ENCODE assay signal across 16 cellular contexts in genomic region chr17:75147878-75148546, GRCh38. TPM values are rescaled to one million over a fixed set of nuclear protein-coding genes. Genes with fewer than 3 reads are reported as not detected.
A peak's percentile ranks its signal among the peaks of the same experiment; 100 is the strongest.
DNase-seq lines count a peak whose midpoint lies in the region; ATAC-seq and TF ChIP-seq lines count a peak whose summit lies in the region.
"Had no signal": no experiment of that assay in that cellular context is flagged by ENCODE, and none has a peak within 500 bp of the region (broad histone marks: within the 10 kb centered on the region; RNA-seq: fewer than 3 reads in every experiment).

No MANE protein-coding gene starts in this region.

- intact Hi-C loops in left lung (cut with DNase I) = no loop called here

- ATAC-seq in activated CD8-positive, alpha-beta memory T cell treated with anti-CD3 and anti-CD28 coated beads, Interleukin-2, amount 10 ng/mL, durations not matched to agents 7 days and 5 days = no peak
- no peak for ATAC-seq in RWPE2 (ENCODE audit: low read depth)
- peak; percentile 70 for ATAC-seq in left lung
- peak; percentile 39 for ATAC-seq in stimulated activated memory B cell treated with anti-CD40 and anti-IgM and Interleukin-4, amounts not matched to agents 10 μg/mL and 1 μg/mL and 100 μg/mL, for 72 hours

- CTCF ChIA-PET in activated CD8-positive, alpha-beta memory T cell treated with anti-CD3 and anti-CD28 coated beads, Interleukin-2, amount 10 ng/mL, durations not matched to agents 7 days and 5 days (lab: Charles Lee) = interaction anchor here (0.5 to 2.3 kb wide), 6 partner anchors 10 to 136 kb away, joined by 3 to 12 read pairs (median 4); partner anchors contain the start of gene NT5C

- no peak for TF ChIP-seq CTCF in RWPE2 (IDR thresholded peaks at IDR 0.05; ENCODE audit: poor library complexity, severe bottlenecking)
- TF ChIP-seq CTCF in left lung (IDR thresholded peaks at IDR 0.05) = no peak

- H3K27ac Mint-ChIP-seq in activated CD8-positive, alpha-beta memory T cell treated with anti-CD3 and anti-CD28 coated beads, Interleukin-2, amount 10 ng/mL, durations not matched to agents 7 days and 5 days = peak overlapping the region; percentile 48
- H3K27ac Mint-ChIP-seq in stimulated activated memory B cell treated with anti-CD40 and anti-IgM and Interleukin-4, amounts not matched to agents 10 μg/mL and 1 μg/mL and 100 μg/mL, for 72 hours = peak overlapping the region; percentile 71

- H3K36me3 ChIP-seq in RWPE2 (ENCODE audit: low read depth) = peaks cover 85% of the 10 kb centered on the region
- H3K36me3 ChIP-seq in left lung = peaks cover 0 to 55% of the 10 kb centered on the region in 2 donors

- H3K27ac ChIP-seq in RWPE2 (ENCODE audit: poor library complexity, severe bottlenecking) = no peak overlapping the region
- H3K27ac ChIP-seq in left lung = peak overlapping the region; percentile 10 to 45

- H3K4me3 Mint-ChIP-seq in activated CD8-positive, alpha-beta memory T cell treated with anti-CD3 and anti-CD28 coated beads, Interleukin-2, amount 10 ng/mL, durations not matched to agents 7 days and 5 days = no peak overlapping the region
- no peak overlapping the region for H3K4me3 Mint-ChIP-seq in stimulated activated memory B cell treated with anti-CD40 and anti-IgM and Interleukin-4, amounts not matched to agents 10 μg/mL and 1 μg/mL and 100 μg/mL, for 72 hours

- H3K9me3 ChIP-seq in RWPE2 (ENCODE audit: severe bottlenecking) = no peaks in the 10 kb centered on the region
- no peaks in the 10 kb centered on the region for H3K9me3 ChIP-seq in left lung
- H3K9me3 ChIP-seq: heart left ventricle had no signal

- DNase-seq in activated CD8-positive, alpha-beta memory T cell treated with anti-CD3 and anti-CD28 coated beads, Interleukin-2, amount 10 ng/mL, durations not matched to agents 7 days and 5 days = no peak
- no peak for DNase-seq in activated CD8-positive, alpha-beta memory T cell treated with anti-CD3 and anti-CD28 coated beads for 24 hours
- peak; percentile 31 for DNase-seq in RWPE2 (ENCODE audit: low spot score)
- no peak for DNase-seq in left lung
- DNase-seq in dermis blood vessel endothelial cell = no peak
- DNase-seq in DMS53 (lab: John Stamatoyannopoulos, UW) = no peak
- DNase-seq in HPDE6-E6E7 (ENCODE audit: extremely low spot score) = no peak
- DNase-seq: activated CD4-positive, alpha-beta T cell treated with anti-CD3 and anti-CD28 coated beads for 48 hours; DMS79; heart left ventricle; NCI-H1105; NCI-H226; nucleus accumbens; stimulated activated CD4-positive, alpha-beta T cell treated with anti-CD3 and anti-CD28 coated beads, Interleukin-12 subunit alpha, Interleukin-12 subunit beta, amount 100 ng/mL, for 4 hours; SW 1271 had no signal

- no peak overlapping the region for H3K4me3 ChIP-seq in RWPE2 (ENCODE audit: severe bottlenecking)
- H3K4me3 ChIP-seq in left lung = no peak overlapping the region
- H3K4me3 ChIP-seq: heart left ventricle had no signal

- H3K4me1 ChIP-seq in RWPE2 (ENCODE audit: insufficient read depth, poor library complexity, severe bottlenecking) (peaks cover 14% of the 10 kb centered on the region), left lung (peaks cover 4 to 22% of the 10 kb centered on the region in 2 donors)

- no peaks in the 10 kb centered on the region for H3K27me3 Mint-ChIP-seq in activated CD8-positive, alpha-beta memory T cell treated with anti-CD3 and anti-CD28 coated beads, Interleukin-2, amount 10 ng/mL, durations not matched to agents 7 days and 5 days
- H3K27me3 Mint-ChIP-seq in stimulated activated memory B cell treated with anti-CD40 and anti-IgM and Interleukin-4, amounts not matched to agents 10 μg/mL and 1 μg/mL and 100 μg/mL, for 72 hours = no peaks in the 10 kb centered on the region

- H3K36me3 Mint-ChIP-seq in activated CD8-positive, alpha-beta memory T cell treated with anti-CD3 and anti-CD28 coated beads, Interleukin-2, amount 10 ng/mL, durations not matched to agents 7 days and 5 days = peaks cover 60% of the 10 kb centered on the region
- peaks cover 49% of the 10 kb centered on the region for H3K36me3 Mint-ChIP-seq in stimulated activated memory B cell treated with anti-CD40 and anti-IgM and Interleukin-4, amounts not matched to agents 10 μg/mL and 1 μg/mL and 100 μg/mL, for 72 hours

- peaks cover 39% of the 10 kb centered on the region for H3K4me1 Mint-ChIP-seq in activated CD8-positive, alpha-beta memory T cell treated with anti-CD3 and anti-CD28 coated beads, Interleukin-2, amount 10 ng/mL, durations not matched to agents 7 days and 5 days
- peaks cover 37% of the 10 kb centered on the region for H3K4me1 Mint-ChIP-seq in stimulated activated memory B cell treated with anti-CD40 and anti-IgM and Interleukin-4, amounts not matched to agents 10 μg/mL and 1 μg/mL and 100 μg/mL, for 72 hours

- no peaks in the 10 kb centered on the region for H3K9me3 Mint-ChIP-seq in activated CD8-positive, alpha-beta memory T cell treated with anti-CD3 and anti-CD28 coated beads, Interleukin-2, amount 10 ng/mL, durations not matched to agents 7 days and 5 days (ENCODE audit: low read depth)
- H3K9me3 Mint-ChIP-seq in stimulated activated memory B cell treated with anti-CD40 and anti-IgM and Interleukin-4, amounts not matched to agents 10 μg/mL and 1 μg/mL and 100 μg/mL, for 72 hours = no peaks in the 10 kb centered on the region

- no peaks in the 10 kb centered on the region for H3K27me3 ChIP-seq in RWPE2 (ENCODE audit: insufficient read depth, poor library complexity, severe bottlenecking)
- H3K27me3 ChIP-seq in left lung = no peaks in the 10 kb centered on the region
- H3K27me3 ChIP-seq: heart left ventricle had no signal

RNA-seq across cellular contexts. Expression of gene JPT1, which starts 6.3 kb away (rescaled TPM):
- total RNA-seq in activated CD8-positive, alpha-beta memory T cell treated with anti-CD3 and anti-CD28 coated beads, Interleukin-2, amount 10 ng/mL, durations not matched to agents 7 days and 5 days = 100 to 1,000 TPM; 277 to 301 TPM
- total RNA-seq in left lung = 10 to 100 TPM; 65.0 to 97.8 TPM
- total RNA-seq in dermis blood vessel endothelial cell = 120 and 160 TPM in 2 replicates

RNA-seq across cellular contexts. Expression of gene NT5C, which starts 16.5 kb away (rescaled TPM):
- 10 to 100 TPM; 65.2 to 73.1 TPM for total RNA-seq in activated CD8-positive, alpha-beta memory T cell treated with anti-CD3 and anti-CD28 coated beads, Interleukin-2, amount 10 ng/mL, durations not matched to agents 7 days and 5 days
- total RNA-seq in left lung (10 to 100 TPM; 26.0 to 39.9 TPM), dermis blood vessel endothelial cell (48.8 and 51.9 TPM in 2 replicates)

RNA-seq across cellular contexts. Expression of gene SUMO2, which starts 34.7 kb away (rescaled TPM):
- total RNA-seq in activated CD8-positive, alpha-beta memory T cell treated with anti-CD3 and anti-CD28 coated beads, Interleukin-2, amount 10 ng/mL, durations not matched to agents 7 days and 5 days = 100 to 1,000 TPM; 469 to 639 TPM
- total RNA-seq in left lung (100 to 1,000 TPM; 321 to 344 TPM), dermis blood vessel endothelial cell (116 and 134 TPM in 2 replicates)

RNA-seq across cellular contexts. Expression of gene ARMC7, which starts 38.2 kb away (rescaled TPM):
- 10 to 100 TPM; 13.5 to 14.5 TPM for total RNA-seq in activated CD8-positive, alpha-beta memory T cell treated with anti-CD3 and anti-CD28 coated beads, Interleukin-2, amount 10 ng/mL, durations not matched to agents 7 days and 5 days
- 10 to 100 TPM; 18.3 to 19.3 TPM for total RNA-seq in left lung
- total RNA-seq in dermis blood vessel endothelial cell = 3.1 and 3.9 TPM in 2 replicates

RNA-seq across cellular contexts. Expression of gene NUP85, which starts 57.5 kb away (rescaled TPM):
- 100 to 1,000 TPM; 164 to 176 TPM for total RNA-seq in activated CD8-positive, alpha-beta memory T cell treated with anti-CD3 and anti-CD28 coated beads, Interleukin-2, amount 10 ng/mL, durations not matched to agents 7 days and 5 days
- total RNA-seq in left lung (10 to 100 TPM; 53.3 to 72.1 TPM), dermis blood vessel endothelial cell (37.6 and 41.5 TPM in 2 replicates)

Comparison
In these comparisons a context has a peak if more than half of its experiments do, and no peak if none do; other contexts are left out.
1. ATAC-seq: peak in left lung (single experiment) and stimulated activated memory B cell treated with anti-CD40 and anti-IgM and Interleukin-4, amounts not matched to agents 10 μg/mL and 1 μg/mL and 100 μg/mL, for 72 hours (single experiment); none in activated CD8-positive, alpha-beta memory T cell treated with anti-CD3 and anti-CD28 coated beads, Interleukin-2, amount 10 ng/mL, durations not matched to agents 7 days and 5 days (single experiment) and RWPE2 (single experiment).